8 cellular contexts compared by ENCODE assay signal in the genomic region with DNA sequence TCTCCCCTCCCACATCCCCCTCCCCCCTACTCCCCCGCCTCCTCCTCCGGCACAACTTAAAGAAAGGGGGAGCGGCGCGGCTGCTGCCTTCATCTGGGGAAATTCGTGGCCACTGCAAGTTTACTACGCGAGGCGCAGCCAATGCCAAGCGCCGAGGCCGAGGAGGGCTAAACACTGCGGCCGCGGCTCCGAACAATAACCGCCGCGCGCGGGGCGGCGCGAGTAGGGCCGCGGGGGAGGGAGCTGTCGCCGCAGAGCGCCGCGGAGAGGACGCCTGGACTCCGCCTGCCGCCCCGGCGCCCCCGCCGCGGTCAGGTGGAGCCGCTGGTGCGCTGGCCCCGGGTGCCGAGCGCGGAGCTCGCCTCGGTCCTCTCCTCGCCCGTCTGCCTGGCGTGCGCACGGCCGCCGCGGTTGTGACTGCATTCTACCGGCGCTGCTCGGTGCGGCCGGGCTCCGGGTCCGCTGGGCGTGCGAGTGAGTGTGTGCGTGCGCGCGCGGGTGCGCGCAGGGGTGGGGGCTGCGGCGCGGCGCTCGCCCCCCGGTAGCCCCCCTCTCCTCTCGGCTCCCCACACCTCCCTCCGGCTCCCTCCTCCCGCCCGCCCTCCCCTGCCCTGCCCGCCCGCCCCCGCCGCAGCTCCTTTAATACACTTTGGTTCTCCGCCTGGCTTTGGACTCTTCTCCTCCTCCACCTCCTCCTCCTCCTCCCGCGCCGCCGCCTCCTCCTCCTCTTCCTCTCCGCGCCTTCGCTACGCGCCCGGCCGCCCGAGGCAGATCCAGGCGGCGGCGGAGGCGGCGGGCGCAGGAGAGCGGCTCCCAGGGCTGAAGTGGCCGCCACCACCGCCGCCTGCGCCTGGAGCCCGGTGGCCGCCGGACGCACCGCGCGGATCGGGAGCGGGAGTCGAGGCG. TPM values are rescaled to one million over a fixed set of nuclear protein-coding genes. Genes with fewer than 3 reads are reported as not detected.
DNase-seq lines count a peak whose midpoint lies in the region; ATAC-seq and TF ChIP-seq lines count a peak whose summit lies in the region.

Gene ZIC2, plus strand, starts transcription at position 670 of the 906 bp plus-strand sequence. CDS start 281 bp downstream, outside the sequence.

- CTCF ChIA-PET in Caco-2 (lab: Charles Lee): interaction anchor here (1.1 kb wide), 1 partner anchor 11 kb away, joined by 4 read pairs; no protein-coding TSS in a partner anchor

- H3K4me1 Mint-ChIP-seq in Caco-2 (ENCODE audit: low read depth, unreplicated experiment): peaks cover 9% of the 10 kb centered on the region

- ATAC-seq in mucosa of descending colon (peak; percentile 61), HG03442 (IDR thresholded peaks at IDR 0.05; ENCODE audit: unreplicated experiment) (no peak), HG03565 (IDR thresholded peaks at IDR 0.05; ENCODE audit: unreplicated experiment) (no peak), HG03520 (IDR thresholded peaks at IDR 0.05; ENCODE audit: unreplicated experiment) (no peak)

- H3K27ac ChIP-seq in SJCRH30 (peak within 1 kb of the TSS; percentile 45; the same call in 1 of the 2 replicates), ectodermal cell (ENCODE audit: insufficient read depth, low read depth, low read length, poor library complexity, severe bottlenecking) (peak within 1 kb of the TSS; percentile 98)

- POLR2A ChIA-PET in Caco-2 (lab: Charles Lee): interaction anchor here (0.8 kb wide), 1 partner anchor 8 kb away, joined by 3 read pairs; no protein-coding TSS in a partner anchor

- H3K27me3 ChIP-seq in Caco-2 (replicated peaks; ENCODE audit: control insufficient read depth, insufficient read depth, low read length) (peaks cover 19% of the 10 kb centered on the region), SJCRH30 (no peaks in the 10 kb centered on the region), ectodermal cell (ENCODE audit: control insufficient read depth, insufficient read depth, low read length, poor library complexity, severe bottlenecking) (peaks cover 26% of the 10 kb centered on the region)

- H3K36me3 Mint-ChIP-seq in Caco-2 (ENCODE audit: insufficient read depth, unreplicated experiment): peaks cover 5% of the 10 kb centered on the region

- TF ChIP-seq CTCF in Caco-2 (IDR thresholded peaks at IDR 0.05; ENCODE audit: insufficient read depth in 1 of 2, low read depth in 1 of 2, low read length in 1 of 2, severe bottlenecking in 1 of 2, unreplicated experiment in 1 of 2): no peak
- TF ChIP-seq CTCF in mucosa of descending colon (IDR thresholded peaks at IDR 0.05): no peak

- peaks cover 46% of the 10 kb centered on the region for H3K27me3 Mint-ChIP-seq in Caco-2 (ENCODE audit: insufficient read depth, unreplicated experiment)

- no peaks in the 10 kb centered on the region for H3K9me3 Mint-ChIP-seq in Caco-2 (ENCODE audit: unreplicated experiment)

- no peak within 1 kb of the TSS for H3K27ac Mint-ChIP-seq in Caco-2 (ENCODE audit: unreplicated experiment)

- H3K4me3 ChIP-seq in Caco-2 (ENCODE audit: low read depth, low read length): peak within 1 kb of the TSS; percentile 59
- peak within 1 kb of the TSS; percentile 77 for H3K4me3 ChIP-seq in SJCRH30
- peak within 1 kb of the TSS; percentile 99 for H3K4me3 ChIP-seq in ectodermal cell (ENCODE audit: insufficient read depth, low read depth, low read length)
- H3K4me3 ChIP-seq in mucosa of descending colon: no peak within 1 kb of the TSS

- peak in 1 of 2 experiments; percentile 60 for DNase-seq in Caco-2
- DNase-seq in HT-29 (ENCODE audit: low spot score): peak; percentile 49
- peak; percentile 63 to 69 for DNase-seq in SJCRH30
- peak in 1 of 3 donors; percentile 54 for DNase-seq in mucosa of descending colon

- BruUV-seq in Caco-2 (replicated peaks; lab: Mats Ljungman, UMichigan): no TSS peak

- H3K36me3 ChIP-seq in Caco-2 (ENCODE audit: control insufficient read depth, insufficient read depth, low read length): no peaks in the 10 kb centered on the region
- H3K36me3 ChIP-seq in SJCRH30: no peaks in the 10 kb centered on the region
- H3K36me3 ChIP-seq in ectodermal cell (ENCODE audit: control insufficient read depth, insufficient read depth, low read length): peaks cover 30% of the 10 kb centered on the region
- H3K36me3 ChIP-seq in mucosa of descending colon (ENCODE audit: low read depth): no peaks in the 10 kb centered on the region

- H3K9me3 ChIP-seq in Caco-2 (no peaks in the 10 kb centered on the region), SJCRH30 (replicated peaks) (no peaks in the 10 kb centered on the region), ectodermal cell (ENCODE audit: control insufficient read depth, low read length) (no peaks in the 10 kb centered on the region), mucosa of descending colon (no peaks in the 10 kb centered on the region)

- intact Hi-C loops in Caco-2 (cut with micrococcal nuclease; ENCODE audit: unreplicated experiment): loop anchor here (2.0 to 5.0 kb wide), 4 partner anchors 106 to 536 kb away; partner anchors contain the start of gene PCCA
- intact Hi-C loops in mucosa of descending colon (cut with DNase I, micrococcal nuclease): no loop called here

- peak within 1 kb of the TSS; percentile 61 for H3K4me3 Mint-ChIP-seq in Caco-2 (ENCODE audit: unreplicated experiment)

- H3K4me1 ChIP-seq in Caco-2: peaks cover 24% of the 10 kb centered on the region
- H3K4me1 ChIP-seq in SJCRH30: no peaks in the 10 kb centered on the region
- peaks cover 22% of the 10 kb centered on the region for H3K4me1 ChIP-seq in ectodermal cell (ENCODE audit: control insufficient read depth, insufficient read depth, low read length)
- peaks cover 29% of the 10 kb centered on the region for H3K4me1 ChIP-seq in mucosa of descending colon (ENCODE audit: low read depth)

- 0% methylated on average over 111 to 114 of the region's 120 CpGs for WGBS in ectodermal cell, 2 experiments

RNA-seq across cellular contexts. Expression of gene ZIC2, which starts in this region (rescaled TPM):
- total RNA-seq in Caco-2 (2022): 1.3 and 1.9 TPM in 2 replicates
- total RNA-seq in HT-29 (2014; rRNA removed; shearing (Covaris generic)): 0.16 and 0.23 TPM in 2 replicates
- 2.7 and 3.1 TPM in 2 replicates for total RNA-seq in SJCRH30 (2014; rRNA removed; shearing (Covaris generic))
- 345 TPM for polyA plus RNA-seq in ectodermal cell (2013, experiment 1 of 4)
- 289 TPM for polyA plus RNA-seq in ectodermal cell (2013, experiment 2 of 4)
- 282 TPM for polyA plus RNA-seq in ectodermal cell (2013, experiment 3 of 4)
- 292 TPM for polyA plus RNA-seq in ectodermal cell (2013, experiment 4 of 4)
- under 1 TPM in 2 of 3 donors, not detected in 1; 0.09 to 0.31 TPM for total RNA-seq in mucosa of descending colon

Comparison
In these comparisons a context has a peak if more than half of its experiments do, and no peak if none do; other contexts are left out.
1. Peak in DNase-seq in HT-29; RNA of the gene not detected or under 1 TPM.
2. Peak in ATAC-seq in mucosa of descending colon; RNA of the gene not detected or under 1 TPM.